25 cellular contexts compared by ENCODE assay signal in the genomic region with DNA sequence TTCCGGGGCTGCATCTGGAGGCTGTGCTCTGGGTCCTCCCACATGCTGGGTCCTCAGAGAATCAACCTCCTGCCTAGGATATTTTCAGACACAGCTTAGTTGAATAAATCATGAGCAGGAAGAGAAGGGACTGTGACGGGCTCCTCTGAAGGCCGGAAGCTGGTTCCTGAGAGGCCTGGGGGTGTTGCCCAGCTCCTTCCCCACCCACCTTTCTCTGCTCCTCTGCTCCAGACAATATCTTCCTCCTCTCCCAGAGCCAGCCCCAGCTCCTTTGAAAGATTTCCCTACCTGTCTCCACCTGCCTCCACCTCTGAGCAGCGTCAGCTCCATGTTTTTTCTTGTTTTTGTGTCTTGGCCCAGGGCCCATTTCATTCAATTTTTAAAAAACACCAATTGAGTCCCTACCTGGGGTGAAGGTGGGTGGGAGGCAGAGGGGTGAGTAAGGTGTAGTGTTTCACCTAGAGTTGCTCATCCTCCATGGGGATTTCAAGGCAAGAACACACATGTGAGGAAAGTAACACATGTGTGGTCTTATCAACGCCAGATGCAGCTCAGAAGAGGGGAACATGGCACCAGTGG. TPM values are rescaled to one million over a fixed set of nuclear protein-coding genes. Genes with fewer than 3 reads are reported as not detected.
DNase-seq lines count a peak whose midpoint lies in the region; ATAC-seq and TF ChIP-seq lines count a peak whose summit lies in the region.
"Had no signal": no experiment of that assay in that cellular context is flagged by ENCODE, and none has a peak within 500 bp of the region (broad histone marks: within the 10 kb centered on the region; RNA-seq: fewer than 3 reads in every experiment).

No MANE protein-coding gene starts in this region.

- H3K4me1 ChIP-seq in foreskin keratinocyte = no peaks in the 10 kb centered on the region
- H3K4me1 ChIP-seq: Caco-2, left ventricle myocardium inferior had no signal

- H3K27ac ChIP-seq in foreskin keratinocyte = no peak overlapping the region
- H3K27ac ChIP-seq: 22Rv1, left ventricle myocardium inferior had no signal

- ATAC-seq in foreskin keratinocyte (peak; percentile 80), left colon (no peak)
- ATAC-seq: activated CD8-positive, alpha-beta T cell treated with anti-CD3 and anti-CD28 coated beads for 36 hours had no signal

- peak; percentile 44 for DNase-seq in NCI-H1105 treated with DMSO at 0.1 percent for 48 hours (lab: John Stamatoyannopoulos, UW)
- no peak for DNase-seq in NCI-H1105 (lab: John Stamatoyannopoulos, UW)
- DNase-seq in UCSD-AML1 (lab: John Stamatoyannopoulos, UW; ENCODE audit: unreplicated experiment) = peak; percentile 51
- DNase-seq in foreskin keratinocyte = peak; percentile 71 to 77
- DNase-seq in posterior cingulate gyrus = peak in 6 of 10 donors; percentile 24 to 89 (median 70)
- no peak for DNase-seq in left colon
- no peak for DNase-seq in NAMALWA (ENCODE audit: low spot score)
- DNase-seq in central memory CD4-positive, alpha-beta T cell = no peak
- DNase-seq: activated CD4-positive, CD25-positive, alpha-beta regulatory T cell; activated CD8-positive, alpha-beta T cell treated with anti-CD3 and anti-CD28 coated beads for 36 hours; activated naive CD4-positive, alpha-beta T cell treated with Interleukin-2 at 50 U/mL for 16 hours; activated T-cell treated with anti-CD3 and anti-CD28 coated beads, Interleukin-2, amount 50 U/mL, for 24 hours; Caco-2; cerebellar nuclear complex; effector memory CD4-positive, alpha-beta T cell; left ventricle myocardium inferior; MG63; NCI-H187 treated with DMSO at 0.1 percent for 48 hours; NK-92 treated with Interleukin-12 subunit alpha and Interleukin-12 subunit beta, amount 100 ng/mL, for 24 hours; retina; SK-N-SH; stimulated activated CD8-positive, alpha-beta memory T cell treated with anti-CD3 and anti-CD28 coated beads, Interleukin-4, amount 100 ng/mL, for 48 hours; uterus had no signal

- no peak for TF ChIP-seq CTCF in foreskin keratinocyte (conservative IDR thresholded peaks at IDR 0.05)

- H3K27me3 ChIP-seq in foreskin keratinocyte = no peaks in the 10 kb centered on the region
- H3K27me3 ChIP-seq: MG63, uterus had no signal

- intact Hi-C loops in posterior cingulate gyrus (cut with DNase I) = no loop called here
- intact Hi-C loops in left colon (cut with DNase I, micrococcal nuclease) = no loop called here

RNA-seq across cellular contexts. Expression of gene THY1, which starts 24.8 kb away (rescaled TPM):
- total RNA-seq in foreskin keratinocyte (15.2 and 51.6 TPM in 2 replicates), left colon (1 to 10 TPM; 1.8 to 6.4 TPM)
- polyA plus RNA-seq in foreskin keratinocyte = 16.4 and 52.0 TPM in 2 replicates
- total RNA-seq: Caco-2, NCI-H460 had no signal

Comparison
In these comparisons a context has a peak if more than half of its experiments do, and no peak if none do; other contexts are left out.
1. DNase-seq: peak in NCI-H1105 treated with DMSO at 0.1 percent for 48 hours (single experiment), UCSD-AML1 (single experiment), foreskin keratinocyte (2 of 2) and posterior cingulate gyrus (6 of 10); none in NCI-H1105 (single experiment), left colon (0 of 2), NAMALWA (single experiment) and central memory CD4-positive, alpha-beta T cell (single experiment).